ENCODE assay signal across 11 cellular contexts in the genomic region with DNA sequence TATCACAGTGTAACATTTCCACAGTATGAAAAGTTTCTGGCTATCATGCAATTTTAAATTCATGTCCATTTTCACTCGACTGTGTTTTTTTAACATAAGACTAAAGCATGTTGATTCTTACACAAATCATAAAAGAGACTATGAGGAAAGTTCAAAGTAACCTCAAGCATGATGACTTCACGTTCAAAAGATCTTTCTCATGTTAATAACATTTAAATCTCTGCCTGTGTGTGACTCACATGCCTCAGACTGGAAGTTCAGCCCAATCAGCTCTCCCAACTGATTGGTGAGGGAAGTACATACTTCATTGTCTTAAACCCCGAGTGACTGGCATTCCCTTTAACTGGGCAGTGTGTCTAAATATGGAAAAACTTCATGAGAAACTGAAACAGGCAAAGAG. TPM values are rescaled to one million over a fixed set of nuclear protein-coding genes. Genes with fewer than 3 reads are reported as not detected.
DNase-seq lines count a peak whose midpoint lies in the region; ATAC-seq, FAIRE-seq and TF ChIP-seq lines count a peak whose summit lies in the region.
"Had no signal": no experiment of that assay in that cellular context is flagged by ENCODE, and none has a peak within 500 bp of the region (broad histone marks: within the 10 kb centered on the region; RNA-seq: fewer than 3 reads in every experiment).

No MANE protein-coding gene starts in this region.

- peaks cover 53% of the 10 kb centered on the region for H3K4me1 Mint-ChIP-seq in activated naive CD4-positive, alpha-beta T cell treated with anti-CD3 and anti-CD28 coated beads, Interleukin-2, amount 50 U/mL, for 24 hours
- peaks cover 16% of the 10 kb centered on the region for H3K4me1 Mint-ChIP-seq in activated naive CD4-positive, alpha-beta T cell treated with anti-CD3 and anti-CD28 coated beads, Interleukin-2, amount 10 ng/mL, durations not matched to agents 7 days and 5 days
- H3K4me1 Mint-ChIP-seq in activated naive CD8-positive, alpha-beta T cell treated with anti-CD3 and anti-CD28 coated beads, Interleukin-2, amount 50 U/mL, for 24 hours = peaks cover 63% of the 10 kb centered on the region

- TF ChIP-seq CTCF in keratinocyte (optimal IDR thresholded peaks at IDR 0.05 in 1 of 3, IDR thresholded peaks at IDR 0.05 in 1 of 3, conservative IDR thresholded peaks at IDR 0.05 in 1 of 3; ENCODE audit: extremely low read depth in 1 of 3, insufficient read depth in 2 of 3, low read length in 3 of 3) = no peak

- peaks cover 66% of the 10 kb centered on the region for H3K4me1 ChIP-seq in keratinocyte (ENCODE audit: control insufficient read depth, extremely low read depth, insufficient read depth, low read length)

- dilution Hi-C loops in keratinocyte (cut with MboI; ENCODE audit: extremely low pct_ligation_motif_present, low sequenced_read_pairs) = no loop called here

- CTCF ChIA-PET in activated naive CD4-positive, alpha-beta T cell treated with anti-CD3 and anti-CD28 coated beads, Interleukin-2, amount 10 ng/mL, durations not matched to agents 7 days and 5 days (lab: Charles Lee) = interaction anchor here (1.1 to 1.6 kb wide), 2 partner anchors 8 to 11 kb away, joined by 3 to 4 read pairs; no protein-coding TSS in a partner anchor

- no peaks in the 10 kb centered on the region for H3K27me3 Mint-ChIP-seq in activated naive CD4-positive, alpha-beta T cell treated with anti-CD3 and anti-CD28 coated beads, Interleukin-2, amount 50 U/mL, for 24 hours
- no peaks in the 10 kb centered on the region for H3K27me3 Mint-ChIP-seq in activated naive CD4-positive, alpha-beta T cell treated with anti-CD3 and anti-CD28 coated beads, Interleukin-2, amount 10 ng/mL, durations not matched to agents 7 days and 5 days
- H3K27me3 Mint-ChIP-seq in activated naive CD8-positive, alpha-beta T cell treated with anti-CD3 and anti-CD28 coated beads, Interleukin-2, amount 50 U/mL, for 24 hours = no peaks in the 10 kb centered on the region
- H3K27me3 Mint-ChIP-seq: central memory CD8-positive, alpha-beta T cell had no signal

- H3K4me3 ChIP-seq in keratinocyte (ENCODE audit: control insufficient read depth in 2 of 3, extremely low read depth in 1 of 3, insufficient read depth in 2 of 3, low read depth in 1 of 3, low read length in 3 of 3) = peak overlapping the region in 2 of 3 experiments; percentile 24 to 29

- ATAC-seq in activated naive CD8-positive, alpha-beta T cell treated with anti-CD3 and anti-CD28 coated beads, Interleukin-2, amount 50 U/mL, for 24 hours = peak; percentile 81
- ATAC-seq in HG02798 (IDR thresholded peaks at IDR 0.05; ENCODE audit: poor library complexity, unreplicated experiment) = no peak

- H3K27ac ChIP-seq in keratinocyte (ENCODE audit: control insufficient read depth, insufficient read depth, low read length) = peak overlapping the region; percentile 97

- H3K36me3 Mint-ChIP-seq in activated naive CD4-positive, alpha-beta T cell treated with anti-CD3 and anti-CD28 coated beads, Interleukin-2, amount 50 U/mL, for 24 hours = peaks cover 3% of the 10 kb centered on the region
- H3K36me3 Mint-ChIP-seq in activated naive CD4-positive, alpha-beta T cell treated with anti-CD3 and anti-CD28 coated beads, Interleukin-2, amount 10 ng/mL, durations not matched to agents 7 days and 5 days = peaks cover 13% of the 10 kb centered on the region
- peaks cover 4% of the 10 kb centered on the region for H3K36me3 Mint-ChIP-seq in activated naive CD8-positive, alpha-beta T cell treated with anti-CD3 and anti-CD28 coated beads, Interleukin-2, amount 50 U/mL, for 24 hours (ENCODE audit: low read depth)

- H3K36me3 ChIP-seq in keratinocyte (ENCODE audit: control insufficient read depth in 2 of 2, extremely low read depth in 1 of 2, insufficient read depth in 2 of 2, low read length in 2 of 2) = no peaks in the 10 kb centered on the region

- no peaks in the 10 kb centered on the region for H3K9me3 Mint-ChIP-seq in activated naive CD4-positive, alpha-beta T cell treated with anti-CD3 and anti-CD28 coated beads, Interleukin-2, amount 50 U/mL, for 24 hours
- H3K9me3 Mint-ChIP-seq in activated naive CD4-positive, alpha-beta T cell treated with anti-CD3 and anti-CD28 coated beads, Interleukin-2, amount 10 ng/mL, durations not matched to agents 7 days and 5 days = no peaks in the 10 kb centered on the region
- H3K9me3 Mint-ChIP-seq in activated naive CD8-positive, alpha-beta T cell treated with anti-CD3 and anti-CD28 coated beads, Interleukin-2, amount 50 U/mL, for 24 hours = no peaks in the 10 kb centered on the region
- H3K9me3 Mint-ChIP-seq: central memory CD8-positive, alpha-beta T cell had no signal

- peaks cover 9% of the 10 kb centered on the region for H3K79me2 ChIP-seq in keratinocyte (ENCODE audit: control insufficient read depth, insufficient read depth, low read length)

- no peaks in the 10 kb centered on the region for H3K27me3 ChIP-seq in keratinocyte (ENCODE audit: control insufficient read depth, extremely low read depth, insufficient read depth, low read length)

- no peaks in the 10 kb centered on the region for H3K9me3 ChIP-seq in keratinocyte (ENCODE audit: control insufficient read depth, low read depth, low read length)

- FAIRE-seq in keratinocyte (lab: Jason Lieb, UNC) (peak; percentile 92), urothelium cell line (lab: Jason Lieb, UNC) (no peak)

- H3K9ac ChIP-seq in keratinocyte (ENCODE audit: control insufficient read depth, extremely low read depth, insufficient read depth, low read length) = peak overlapping the region; percentile 73

- H3K4me3 Mint-ChIP-seq in activated naive CD4-positive, alpha-beta T cell treated with anti-CD3 and anti-CD28 coated beads, Interleukin-2, amount 50 U/mL, for 24 hours = no peak overlapping the region
- H3K4me3 Mint-ChIP-seq in activated naive CD4-positive, alpha-beta T cell treated with anti-CD3 and anti-CD28 coated beads, Interleukin-2, amount 10 ng/mL, durations not matched to agents 7 days and 5 days = no peak overlapping the region
- peak overlapping the region; percentile 7 for H3K4me3 Mint-ChIP-seq in activated naive CD8-positive, alpha-beta T cell treated with anti-CD3 and anti-CD28 coated beads, Interleukin-2, amount 50 U/mL, for 24 hours
- H3K4me3 Mint-ChIP-seq: central memory CD8-positive, alpha-beta T cell had no signal

- peak overlapping the region; percentile 87 for H3K4me2 ChIP-seq in keratinocyte (ENCODE audit: control insufficient read depth, extremely low read depth, insufficient read depth, low read depth, low read length)

- no peak overlapping the region for H2AFZ ChIP-seq in keratinocyte (ENCODE audit: control insufficient read depth, low read length)

- H3K27ac Mint-ChIP-seq in activated naive CD4-positive, alpha-beta T cell treated with anti-CD3 and anti-CD28 coated beads, Interleukin-2, amount 50 U/mL, for 24 hours = peak overlapping the region; percentile 79
- no peak overlapping the region for H3K27ac Mint-ChIP-seq in activated naive CD4-positive, alpha-beta T cell treated with anti-CD3 and anti-CD28 coated beads, Interleukin-2, amount 10 ng/mL, durations not matched to agents 7 days and 5 days
- H3K27ac Mint-ChIP-seq in activated naive CD8-positive, alpha-beta T cell treated with anti-CD3 and anti-CD28 coated beads, Interleukin-2, amount 50 U/mL, for 24 hours = peak overlapping the region; percentile 52

- H3K9me1 ChIP-seq in keratinocyte (ENCODE audit: control insufficient read depth, extremely low read depth, insufficient read depth, low read length) = no peaks in the 10 kb centered on the region

- DNase-seq in activated naive CD4-positive, alpha-beta T cell treated with anti-CD3 and anti-CD28 coated beads, Interleukin-2, amount 10 ng/mL, durations not matched to agents 7 days and 5 days = no peak
- no peak for DNase-seq in activated naive CD8-positive, alpha-beta T cell treated with anti-CD3 and anti-CD28 coated beads, Interleukin-2, amount 50 U/mL, for 24 hours
- DNase-seq in keratinocyte (ENCODE audit: low read depth, low spot score) (no peak), urothelium cell line (ENCODE audit: low spot score) (peak; percentile 50), ureter (ENCODE audit: low spot score) (no peak), NCI-H524 treated with DMSO at 0.1 percent for 48 hours (lab: John Stamatoyannopoulos, UW) (no peak)
- DNase-seq: GDM1, NCI-H1417 treated with DMSO at 0.1 percent for 48 hours had no signal

- H4K20me1 ChIP-seq in keratinocyte (ENCODE audit: control insufficient read depth, extremely low read depth, insufficient read depth, low read length) = no peaks in the 10 kb centered on the region

RNA-seq across cellular contexts. Expression of gene ATXN1, which starts 37.4 kb away (rescaled TPM):
- 9.4 to 9.7 TPM (median 9.4 TPM) in 3 replicates for polyA plus RNA-seq in keratinocyte
- 6.3 TPM for polyA plus RNA-seq in keratinocyte (2011; ENCODE audit: low read depth)
- 7.3 and 7.5 TPM in 2 replicates for polyA plus RNA-seq in keratinocyte (2011; cell fraction: cytosol; rRNA removed)
- 19.2 and 21.1 TPM in 2 replicates for polyA plus RNA-seq in keratinocyte (2011; cell fraction: nucleus; rRNA removed)
- polyA plus RNA-seq in keratinocyte (2012; ENCODE audit: low replicate concordance) = 8.8 and 11.5 TPM in 2 replicates
- 13.2 to 34.1 TPM (median 23.4 TPM) in 3 replicates for polyA minus RNA-seq in keratinocyte
- 8.1 TPM for polyA minus RNA-seq in keratinocyte (2011; cell fraction: cytosol; rRNA and poly(A)+ RNA removed)
- 31.4 and 46.3 TPM in 2 replicates for polyA minus RNA-seq in keratinocyte (2011; cell fraction: nucleus; rRNA and poly(A)+ RNA removed)
- total RNA-seq in ureter = 63.7 TPM
